In genomic region chr5:102154791-102155605, GRCh38 we compare ENCODE assay signal across 8 cellular contexts.
DNase-seq lines count a peak whose midpoint lies in the region; ATAC-seq, FAIRE-seq and TF ChIP-seq lines count a peak whose summit lies in the region.
"Not testable (repeated sequence)": the region's sequence is repeated elsewhere in the genome, so short reads cannot be mapped to it uniquely, and the experiment has no call there.

No MANE protein-coding gene starts in this region.

- not testable (repeated sequence) for H3K14ac ChIP-seq in mesenchymal stem cell (ENCODE audit: low read length in 2 of 2)

- not testable (repeated sequence) for H3F3A ChIP-seq in smooth muscle cell (ENCODE audit: low read depth)

- not testable (repeated sequence) for TF ChIP-seq POLR2A in K562 (conservative IDR thresholded peaks at IDR 0.05)

- H3K4me3 ChIP-seq in CD4-positive, alpha-beta memory T cell (ENCODE audit: low read length in 2 of 2); K562: not testable (repeated sequence)
- H3K4me3 ChIP-seq in mesenchymal stem cell (ENCODE audit: insufficient read depth in 1 of 2, low read depth in 1 of 2, low read length in 2 of 2) (peak overlapping the region in 1 of 2 experiments; percentile 29), smooth muscle cell (peak overlapping the region; percentile 18)

- intact Hi-C loops in CD4-positive, alpha-beta memory T cell (cut with micrococcal nuclease): loop anchor here (10.0 kb wide), 1 partner anchor 1720 kb away; no protein-coding TSS in a partner anchor
- intact Hi-C loops in activated CD4-positive, alpha-beta T cell treated with anti-CD3 and anti-CD28 coated beads for 36 hours (cut with DNase I, micrococcal nuclease): loop anchor here in 1 of 2 experiments (10.0 kb wide), 1 partner anchor 210 kb away; no protein-coding TSS in a partner anchor
- intact Hi-C loops in K562 (cut with micrococcal nuclease); Right ventricle myocardium superior (cut with DNase I): not testable (repeated sequence)

- TF ChIP-seq RAD21 in K562 (CRISPR knock-in tag; conservative IDR thresholded peaks at IDR 0.05 in 1 of 2, IDR thresholded peaks at IDR 0.05 in 1 of 2): not testable (repeated sequence)

- ATAC-seq in GM21619 (IDR thresholded peaks at IDR 0.05; ENCODE audit: unreplicated experiment) (peak; percentile 40), HG03520 (IDR thresholded peaks at IDR 0.05; ENCODE audit: unreplicated experiment) (peak; percentile 54)
- peak; percentile 65 for ATAC-seq in activated CD4-positive, alpha-beta T cell treated with anti-CD3 and anti-CD28 coated beads for 36 hours
- ATAC-seq in K562; Right ventricle myocardium superior (ENCODE audit: poor library complexity): not testable (repeated sequence)

- not testable (repeated sequence) for H3K36me3 ChIP-seq in CD4-positive, alpha-beta memory T cell (ENCODE audit: insufficient read depth, low read length); K562 (ENCODE audit: control insufficient read depth, insufficient read depth, low read length); mesenchymal stem cell (ENCODE audit: control insufficient read depth in 1 of 2, insufficient read depth in 2 of 2, low read depth in 1 of 2, low read length in 2 of 2); smooth muscle cell (ENCODE audit: low read depth)

- in situ Hi-C loops in K562 (cut with MboI): not testable (repeated sequence)

- not testable (repeated sequence) for H3K27me3 Mint-ChIP-seq in CD4-positive, alpha-beta memory T cell; activated CD4-positive, alpha-beta T cell treated with anti-CD3 and anti-CD28 coated beads for 36 hours

- H2BK12ac ChIP-seq in mesenchymal stem cell (ENCODE audit: low read length in 2 of 2): not testable (repeated sequence)

- H3K79me2 ChIP-seq in K562 (ENCODE audit: control insufficient read depth, insufficient read depth, low read length); smooth muscle cell (ENCODE audit: low read depth): not testable (repeated sequence)

- not testable (repeated sequence) for TF ChIP-seq EP300 in K562 (IDR thresholded peaks at IDR 0.05; ENCODE audit: low read length)

- not testable (repeated sequence) for H4K8ac ChIP-seq in mesenchymal stem cell (ENCODE audit: low read length)

- under 1% methylated on average over 31 of the region's 54 CpGs for WGBS in K562 (ENCODE audit: insufficient coverage, low coverage, missing lambda C conversion rate)
- WGBS in mesenchymal stem cell: 69% methylated on average over 37 of the region's 54 CpGs
- WGBS in smooth muscle cell (ENCODE audit: low lambda C conversion rate): 89% methylated on average over 33 of the region's 54 CpGs

- H3K4ac ChIP-seq in mesenchymal stem cell (ENCODE audit: low read depth in 1 of 2, low read length in 2 of 2): not testable (repeated sequence)

- not testable (repeated sequence) for H3K4me1 ChIP-seq in CD4-positive, alpha-beta memory T cell (ENCODE audit: insufficient read depth, low read length); K562 (replicated peaks in 1 of 2; ENCODE audit: control insufficient read depth in 2 of 2, insufficient read depth in 2 of 2, low read length in 2 of 2); mesenchymal stem cell (ENCODE audit: control insufficient read depth, insufficient read depth, low read depth, low read length); smooth muscle cell (ENCODE audit: low read depth)

- H3K9me3 ChIP-seq in CD4-positive, alpha-beta memory T cell (ENCODE audit: control insufficient read depth in 1 of 2, low read length in 2 of 2); K562 (replicated peaks; ENCODE audit: control insufficient read depth, insufficient read depth, low read depth, low read length); mesenchymal stem cell (ENCODE audit: control insufficient read depth, low read length); smooth muscle cell (replicated peaks; ENCODE audit: low read depth): not testable (repeated sequence)

- POLR2A ChIA-PET in CD4-positive, alpha-beta memory T cell (lab: Charles Lee; ENCODE audit: partially characterized antibody): interaction anchor here (0.6 to 1.5 kb wide), 3 partner anchors 141 to 965 kb away, joined by 3 to 5 read pairs (median 3); partner anchors contain the start of genes GIN1, PPIP5K2 and SLCO4C1
- POLR2A ChIA-PET in activated CD4-positive, alpha-beta T cell treated with anti-CD3 and anti-CD28 coated beads for 36 hours (lab: Charles Lee): not testable (repeated sequence)
- POLR2A ChIA-PET in K562 (lab: Yijun Ruan, JAX): interaction anchor here (0.6 kb wide), 1 partner anchor 1376 kb away, joined by 3 read pairs; no protein-coding TSS in a partner anchor

- CTCF ChIA-PET in CD4-positive, alpha-beta memory T cell (lab: Charles Lee; ENCODE audit: partially characterized antibody); K562 (lab: Yijun Ruan, JAX; ENCODE audit: low intra/inter-chr PET ratio): not testable (repeated sequence)
- CTCF ChIA-PET in activated CD4-positive, alpha-beta T cell treated with anti-CD3 and anti-CD28 coated beads for 36 hours (lab: Charles Lee): interaction anchor here (0.6 kb wide), 1 partner anchor 1628 kb away, joined by 3 read pairs; no protein-coding TSS in a partner anchor

- not testable (repeated sequence) for H2AK5ac ChIP-seq in mesenchymal stem cell (ENCODE audit: low read length, severe bottlenecking)

- not testable (repeated sequence) for H4K91ac ChIP-seq in mesenchymal stem cell (ENCODE audit: low read length)

- not testable (repeated sequence) for H3K23ac ChIP-seq in mesenchymal stem cell (ENCODE audit: low read length in 2 of 2)

- H3K27me3 ChIP-seq in CD4-positive, alpha-beta memory T cell (ENCODE audit: insufficient read depth, low read length); K562 (ENCODE audit: control insufficient read depth in 2 of 2, insufficient read depth in 2 of 2, low read length in 2 of 2); mesenchymal stem cell (ENCODE audit: control insufficient read depth in 1 of 2, insufficient read depth in 1 of 2, low read length in 2 of 2); smooth muscle cell (ENCODE audit: low read depth): not testable (repeated sequence)

- BruUV-seq in K562 (replicated peaks; lab: Mats Ljungman, UMichigan): not testable (repeated sequence)

- H3K9ac ChIP-seq in K562 (ENCODE audit: insufficient read depth in 1 of 2, low read depth in 2 of 2, low read length in 2 of 2); mesenchymal stem cell (ENCODE audit: low read length); smooth muscle cell (ENCODE audit: low read depth): not testable (repeated sequence)

- not testable (repeated sequence) for H2BK15ac ChIP-seq in mesenchymal stem cell (ENCODE audit: low read depth, poor library complexity, severe bottlenecking)

- not testable (repeated sequence) for H3K9me1 ChIP-seq in K562 (ENCODE audit: control insufficient read depth, insufficient read depth, low read length)

- not testable (repeated sequence) for H2BK120ac ChIP-seq in mesenchymal stem cell (ENCODE audit: low read depth, low read length)

- TF ChIP-seq CTCF in K562 (IDR thresholded peaks at IDR 0.05 in 2 of 3, conservative IDR thresholded peaks at IDR 0.05 in 1 of 3; ENCODE audit: insufficient read depth in 2 of 3, low read depth in 1 of 3, low read length in 3 of 3); smooth muscle cell (IDR thresholded peaks at IDR 0.05; ENCODE audit: borderline replicate concordance, insufficient read depth, poor library complexity, severe bottlenecking): not testable (repeated sequence)

- not testable (repeated sequence) for H3K4me1 Mint-ChIP-seq in CD4-positive, alpha-beta memory T cell; activated CD4-positive, alpha-beta T cell treated with anti-CD3 and anti-CD28 coated beads for 36 hours

- peak overlapping the region in 6 of 8 donors; percentile 17 to 74 (median 58) for H3K4me3 Mint-ChIP-seq in CD4-positive, alpha-beta memory T cell
- H3K4me3 Mint-ChIP-seq in activated CD4-positive, alpha-beta T cell treated with anti-CD3 and anti-CD28 coated beads for 36 hours: peak overlapping the region; percentile 47

- H3K4me2 ChIP-seq in K562 (ENCODE audit: insufficient read depth, low read length); mesenchymal stem cell (ENCODE audit: low read length, poor library complexity, severe bottlenecking); smooth muscle cell: not testable (repeated sequence)

- H3K36me3 Mint-ChIP-seq in CD4-positive, alpha-beta memory T cell; activated CD4-positive, alpha-beta T cell treated with anti-CD3 and anti-CD28 coated beads for 36 hours (ENCODE audit: low read depth): not testable (repeated sequence)

- DNase-seq in CD4-positive, alpha-beta memory T cell: peak; percentile 8 to 57 (median 28)
- DNase-seq in activated CD4-positive, alpha-beta T cell treated with anti-CD3 and anti-CD28 coated beads for 36 hours: peak; percentile 13
- not testable (repeated sequence) for DNase-seq in K562 (ENCODE audit: extremely low read depth in 1 of 4, low spot score in 3 of 4); smooth muscle cell (lab: John Stamatoyannopoulos, UW; ENCODE audit: unreplicated experiment)
- DNase-seq in Right ventricle myocardium superior (peak; percentile 37), mesenchymal stem cell (peak; percentile 37)

- H3K27ac ChIP-seq in CD4-positive, alpha-beta memory T cell (ENCODE audit: low read depth, low read length); K562 (ENCODE audit: extremely low read depth, low read depth, low read length); mesenchymal stem cell (ENCODE audit: low read length, poor library complexity, severe bottlenecking); smooth muscle cell (ENCODE audit: low read depth): not testable (repeated sequence)

- H2BK5ac ChIP-seq in mesenchymal stem cell (ENCODE audit: low read depth, low read length, poor library complexity, severe bottlenecking): not testable (repeated sequence)

- H4K20me1 ChIP-seq in K562 (replicated peaks; ENCODE audit: control insufficient read depth, insufficient read depth, low read length); smooth muscle cell (ENCODE audit: low read depth): not testable (repeated sequence)

- not testable (repeated sequence) for H2AFZ ChIP-seq in K562 (ENCODE audit: low read depth, low read length); mesenchymal stem cell (ENCODE audit: low read depth, low read length); smooth muscle cell (ENCODE audit: low read depth)

- FAIRE-seq in K562 (lab: Jason Lieb, UNC): not testable (repeated sequence)

- H3K9me3 Mint-ChIP-seq in CD4-positive, alpha-beta memory T cell; activated CD4-positive, alpha-beta T cell treated with anti-CD3 and anti-CD28 coated beads for 36 hours (ENCODE audit: low read depth): not testable (repeated sequence)

- H3K27ac Mint-ChIP-seq in CD4-positive, alpha-beta memory T cell: peak overlapping the region in 1 of 7 donors; percentile 15
- not testable (repeated sequence) for H3K27ac Mint-ChIP-seq in activated CD4-positive, alpha-beta T cell treated with anti-CD3 and anti-CD28 coated beads for 36 hours

- not testable (repeated sequence) for H3K79me1 ChIP-seq in mesenchymal stem cell (replicated peaks; ENCODE audit: low read length, poor library complexity, severe bottlenecking)

- peak overlapping the region in 1 of 2 experiments; percentile 52 for H3K18ac ChIP-seq in mesenchymal stem cell (ENCODE audit: low read depth in 1 of 2, low read length in 2 of 2)
